In the genomic region with DNA sequence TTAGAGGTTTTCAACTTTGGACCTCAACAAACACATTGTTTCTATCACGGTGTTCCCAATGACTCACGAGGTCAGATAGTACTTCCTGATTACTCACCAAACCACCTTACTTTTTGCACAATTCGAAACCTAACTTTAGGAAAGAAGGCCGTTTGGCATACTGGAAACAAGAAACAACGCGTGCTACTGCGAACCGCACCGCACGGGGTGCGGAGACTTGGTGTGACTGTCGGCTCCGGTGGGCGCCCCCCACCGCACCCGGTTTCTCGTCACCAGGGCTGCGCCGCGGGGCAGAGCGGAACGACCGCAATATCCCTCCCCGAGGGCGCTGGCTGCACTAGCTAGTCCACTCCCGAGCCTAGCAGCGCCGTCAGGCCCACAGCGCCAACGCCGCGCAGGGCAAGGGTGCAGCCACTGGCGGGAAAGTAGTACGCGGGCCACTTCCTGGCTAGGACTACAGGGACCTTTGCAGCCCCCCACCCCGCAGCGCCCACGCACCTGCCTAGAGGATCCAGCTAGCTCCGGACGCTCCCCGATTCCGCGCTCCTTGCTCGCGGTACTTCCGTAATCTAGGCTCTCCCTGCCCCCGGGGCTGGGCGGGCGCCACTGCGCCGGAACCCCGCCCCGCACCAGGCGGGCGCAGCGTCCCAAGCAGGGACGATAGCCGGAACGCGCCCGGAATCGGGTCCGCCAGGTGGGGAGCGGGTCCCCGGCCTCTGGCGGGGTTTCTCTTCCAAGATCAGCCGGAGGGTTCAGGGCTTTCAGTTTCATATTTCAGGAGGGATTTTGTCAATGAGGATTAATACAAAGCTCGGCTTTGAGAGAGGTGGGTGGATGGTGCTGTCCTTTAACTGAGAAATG, we compare ENCODE assay signal across 8 cellular contexts. TPM values are rescaled to one million over a fixed set of nuclear protein-coding genes. Genes with fewer than 3 reads are reported as not detected.
DNase-seq lines count a peak whose midpoint lies in the region; ATAC-seq lines count a peak whose summit lies in the region.

Gene PARP4 (minus strand): TSS at position 571 of the 861 bp plus-strand sequence. CDS start 9,002 bp downstream, outside the sequence.

- H2BK12ac ChIP-seq in mesenchymal stem cell (ENCODE audit: low read length in 2 of 2), result peak within 1 kb of the TSS; percentile 66 to 87

- peak within 1 kb of the TSS; percentile 99 for H4K91ac ChIP-seq in mesenchymal stem cell (ENCODE audit: low read length)

- peaks cover 27 to 29% of the 10 kb centered on the region in 2 donors for H3K4me1 Mint-ChIP-seq in effector memory CD8-positive, alpha-beta T cell (ENCODE audit: low read depth in 2 of 2)

- peak within 1 kb of the TSS; percentile 99 for H4K8ac ChIP-seq in mesenchymal stem cell (ENCODE audit: low read length)

- H3K4ac ChIP-seq in mesenchymal stem cell (ENCODE audit: low read depth in 1 of 2, low read length in 2 of 2), result peak within 1 kb of the TSS; percentile 94 to 99

- H3K14ac ChIP-seq in mesenchymal stem cell (ENCODE audit: low read length in 2 of 2), result peak within 1 kb of the TSS in 1 of 2 experiments; percentile 98

- peak within 1 kb of the TSS; percentile 79 for H2BK5ac ChIP-seq in mesenchymal stem cell (ENCODE audit: low read depth, low read length, poor library complexity, severe bottlenecking)

- H3K23ac ChIP-seq in mesenchymal stem cell (ENCODE audit: low read length in 2 of 2), result peak within 1 kb of the TSS in 1 of 2 experiments; percentile 83

- peaks cover 7% of the 10 kb centered on the region for H3K4me1 ChIP-seq in mesenchymal stem cell (ENCODE audit: control insufficient read depth, insufficient read depth, low read depth, low read length)

- peak within 1 kb of the TSS; percentile 84 to 92 for H3K4me3 Mint-ChIP-seq in effector memory CD8-positive, alpha-beta T cell

- peak within 1 kb of the TSS; percentile 89 for H2AFZ ChIP-seq in mesenchymal stem cell (ENCODE audit: low read depth, low read length)

- peak within 1 kb of the TSS; percentile 71 for H3K4me2 ChIP-seq in mesenchymal stem cell (ENCODE audit: low read length, poor library complexity, severe bottlenecking)

- no peaks in the 10 kb centered on the region for H3K79me1 ChIP-seq in mesenchymal stem cell (replicated peaks; ENCODE audit: low read length, poor library complexity, severe bottlenecking)

- H3K36me3 Mint-ChIP-seq in effector memory CD8-positive, alpha-beta T cell (ENCODE audit: insufficient read depth), result peaks cover 14% of the 10 kb centered on the region

- peak within 1 kb of the TSS; percentile 98 for H2BK15ac ChIP-seq in mesenchymal stem cell (ENCODE audit: low read depth, poor library complexity, severe bottlenecking)

- peak within 1 kb of the TSS; percentile 80 for H2BK120ac ChIP-seq in mesenchymal stem cell (ENCODE audit: low read depth, low read length)

- H3K18ac ChIP-seq in mesenchymal stem cell (ENCODE audit: low read depth in 1 of 2, low read length in 2 of 2), result peak within 1 kb of the TSS; percentile 99 to 100

- H3K36me3 ChIP-seq in mesenchymal stem cell (ENCODE audit: control insufficient read depth in 1 of 2, insufficient read depth in 2 of 2, low read depth in 1 of 2, low read length in 2 of 2), result peaks cover 1 to 12% of the 10 kb centered on the region in 2 experiments

- peak within 1 kb of the TSS; percentile 97 for H3K9ac ChIP-seq in mesenchymal stem cell (ENCODE audit: low read length)

- no peaks in the 10 kb centered on the region for H3K27me3 Mint-ChIP-seq in effector memory CD8-positive, alpha-beta T cell

- H3K9me3 ChIP-seq in mesenchymal stem cell (ENCODE audit: control insufficient read depth, low read length), result no peaks in the 10 kb centered on the region

- ATAC-seq in GM19324 (IDR thresholded peaks at IDR 0.05; ENCODE audit: low FRiP score, unreplicated experiment), result peak; percentile 92
- ATAC-seq in HG03457 (IDR thresholded peaks at IDR 0.05; ENCODE audit: unreplicated experiment), result peak; percentile 67
- ATAC-seq in effector memory CD8-positive, alpha-beta T cell (replicated peaks), result peak; percentile 78

- H3K9me3 Mint-ChIP-seq in effector memory CD8-positive, alpha-beta T cell, result no peaks in the 10 kb centered on the region

- DNase-seq in CD1c-positive myeloid dendritic cell (ENCODE audit: extremely low spot score), result peak; percentile 90
- peak; percentile 83 to 86 for DNase-seq in NOMO-1 (lab: John Stamatoyannopoulos, UW; ENCODE audit: unreplicated experiment in 2 of 2)
- peak; percentile 89 for DNase-seq in activated CD8-positive, alpha-beta memory T cell treated with anti-CD3 and anti-CD28 coated beads for 24 hours
- DNase-seq in effector memory CD8-positive, alpha-beta T cell, result peak; percentile 43 to 56 (median 47)
- peak; percentile 92 for DNase-seq in mesenchymal stem cell
- peak; percentile 49 for DNase-seq in stimulated activated CD8-positive, alpha-beta memory T cell treated with anti-CD3 and anti-CD28 coated beads, Interleukin-15, amount 100 ng/mL, for 24 hours (ENCODE audit: low read depth)

- H2AK5ac ChIP-seq in mesenchymal stem cell (ENCODE audit: low read length, severe bottlenecking), result no peak within 1 kb of the TSS

- peak within 1 kb of the TSS; percentile 91 to 93 for H3K27ac Mint-ChIP-seq in effector memory CD8-positive, alpha-beta T cell

- peak within 1 kb of the TSS; percentile 92 for H3K27ac ChIP-seq in mesenchymal stem cell (ENCODE audit: low read length, poor library complexity, severe bottlenecking)

- WGBS in mesenchymal stem cell, result under 1% methylated on average over 63 of the region's 68 CpGs

- H3K27me3 ChIP-seq in mesenchymal stem cell (ENCODE audit: control insufficient read depth in 1 of 2, insufficient read depth in 1 of 2, low read length in 2 of 2), result no peaks in the 10 kb centered on the region

- peak within 1 kb of the TSS; percentile 83 to 98 for H3K4me3 ChIP-seq in mesenchymal stem cell (ENCODE audit: insufficient read depth in 1 of 2, low read depth in 1 of 2, low read length in 2 of 2)

RNA-seq across cellular contexts. Expression of gene PARP4, which starts in this region (rescaled TPM):
- 35.2 TPM for polyA plus RNA-seq in mesenchymal stem cell (2013, experiment 1 of 2)
- polyA plus RNA-seq in mesenchymal stem cell (2013, experiment 2 of 2), result 34.7 TPM

Comparison
In these comparisons a context has a peak if more than half of its experiments do, and no peak if none do; other contexts are left out.
1. Peak in every context shown above with its lines: DNase-seq, ATAC-seq, H3K4me3 ChIP-seq and H3K27ac ChIP-seq.